ENCODE assay signal across 1 cellular context in the genomic region with DNA sequence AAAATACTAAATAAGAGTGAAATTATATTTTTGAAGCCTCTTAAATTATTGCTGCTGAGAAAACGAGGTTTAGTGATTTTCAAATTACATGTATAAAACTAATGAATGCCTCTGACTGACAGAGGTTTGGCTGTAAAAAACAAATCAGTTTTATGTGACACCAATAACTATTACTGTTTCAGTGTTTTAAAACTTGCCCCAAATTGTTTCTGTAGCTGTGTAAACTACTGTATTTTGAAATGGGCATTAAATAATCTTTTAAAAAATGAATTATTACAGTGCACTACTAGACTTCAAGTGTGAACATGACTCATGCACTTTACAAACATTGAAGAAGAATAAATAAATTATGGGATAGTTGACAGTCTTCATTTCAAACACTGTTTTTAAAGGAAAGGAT.
A peak's percentile ranks its signal among the peaks of the same experiment; 100 is the strongest.
TF ChIP-seq lines count a peak whose summit lies in the region.

No MANE protein-coding gene starts in this region.

TF ChIP-seq in HEK293T, 16 proteins besides CTCF, POLR2A, EP300 and RAD21 (continued from another document):
- TF ChIP-seq, protein P1, sequence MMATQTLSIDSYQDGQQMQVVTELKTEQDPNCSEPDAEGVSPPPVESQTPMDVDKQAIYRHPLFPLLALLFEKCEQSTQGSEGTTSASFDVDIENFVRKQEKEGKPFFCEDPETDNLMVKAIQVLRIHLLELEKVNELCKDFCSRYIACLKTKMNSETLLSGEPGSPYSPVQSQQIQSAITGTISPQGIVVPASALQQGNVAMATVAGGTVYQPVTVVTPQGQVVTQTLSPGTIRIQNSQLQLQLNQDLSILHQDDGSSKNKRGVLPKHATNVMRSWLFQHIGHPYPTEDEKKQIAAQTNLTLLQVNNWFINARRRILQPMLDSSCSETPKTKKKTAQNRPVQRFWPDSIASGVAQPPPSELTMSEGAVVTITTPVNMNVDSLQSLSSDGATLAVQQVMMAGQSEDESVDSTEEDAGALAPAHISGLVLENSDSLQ (IDR thresholded peaks at IDR 0.05): peak; percentile 94
- TF ChIP-seq ZNF384 (IDR thresholded peaks at IDR 0.05) (no peak), LEF1 (IDR thresholded peaks at IDR 0.05; ENCODE audit: borderline replicate concordance) (no peak)
